ENCODE assay signal across 22 cellular contexts in the genomic region with DNA sequence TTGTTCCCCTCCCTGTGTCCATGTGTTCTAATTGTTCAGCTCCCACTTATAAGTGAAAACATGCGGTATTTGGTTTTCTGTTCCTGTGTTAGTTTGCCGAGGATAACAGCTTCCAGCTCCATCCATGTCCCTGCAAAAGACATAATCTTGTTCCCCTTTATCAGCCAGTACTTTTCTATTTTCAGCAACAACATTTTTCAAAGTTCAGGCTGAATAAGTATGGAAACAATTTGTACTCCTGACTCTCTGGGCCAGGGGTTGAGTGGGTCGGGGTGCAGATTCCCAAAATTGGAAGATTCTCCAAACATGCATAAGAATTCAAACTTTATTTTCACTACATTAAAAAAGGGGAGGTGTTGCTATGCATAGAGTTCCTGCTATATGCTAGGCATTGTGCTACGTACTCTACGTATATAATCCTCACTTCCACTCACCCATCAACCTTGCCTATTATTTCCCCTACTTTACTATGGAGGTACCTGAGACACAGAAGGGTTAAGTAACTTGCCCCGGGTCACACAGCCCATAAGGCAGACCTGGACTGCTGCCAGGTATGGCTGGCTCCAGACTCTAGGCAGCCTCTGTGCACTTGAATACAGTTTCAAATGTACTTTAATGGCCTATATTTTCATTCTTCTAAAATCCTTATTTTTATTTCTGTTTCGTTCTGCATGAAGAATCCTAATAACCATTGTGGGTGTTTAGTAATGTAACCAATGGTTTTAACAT.
"Had no signal": no experiment of that assay in that cellular context is flagged by ENCODE, and none has a peak within 500 bp of the region (broad histone marks: within the 10 kb centered on the region; RNA-seq: fewer than 3 reads in every experiment).

No MANE protein-coding gene starts in this region.

- H3K27me3 Mint-ChIP-seq: activated CD4-positive, alpha-beta T cell treated with anti-CD3 and anti-CD28 coated beads, Interleukin-2, amount 10 ng/mL, durations not matched to agents 24 days and 14 days; activated CD8-positive, alpha-beta memory T cell treated with anti-CD3 and anti-CD28 coated beads, Interleukin-2, amount 10 ng/mL, durations not matched to agents 7 days and 5 days; brain had no signal

- DNase-seq: activated CD4-positive, alpha-beta T cell treated with anti-CD3 and anti-CD28 coated beads, Interleukin-2, amount 10 ng/mL, durations not matched to agents 24 days and 14 days; activated CD4-positive, alpha-beta T cell treated with anti-CD3 and anti-CD28 coated beads, Interleukin-2, amount 50 U/mL, for 48 hours; activated CD8-positive, alpha-beta memory T cell treated with anti-CD3 and anti-CD28 coated beads, Interleukin-2, amount 10 ng/mL, durations not matched to agents 7 days and 5 days; activated effector memory CD4-positive, alpha-beta T cell treated with anti-CD3 and anti-CD28 coated beads, Interleukin-2, amount 50 U/mL, for 16 hours; activated naive CD4-positive, alpha-beta T cell treated with anti-CD3 and anti-CD28 coated beads for 36 hours; activated T-cell treated with anti-CD3 and anti-CD28 coated beads, Interleukin-2, amount 50 U/mL, for 4 hours; amygdala; NCI-H1092; NCI-H1930; NCI-H226; NCI-H526 treated with DMSO at 0.1 percent for 48 hours; NCI-H82; RPMI8226; SHP77 had no signal

- H3K27ac ChIP-seq: KMS-11, SJSA1 had no signal

- H3K4me3 Mint-ChIP-seq: activated CD4-positive, alpha-beta T cell treated with anti-CD3 and anti-CD28 coated beads, Interleukin-2, amount 10 ng/mL, durations not matched to agents 24 days and 14 days; activated CD8-positive, alpha-beta memory T cell treated with anti-CD3 and anti-CD28 coated beads, Interleukin-2, amount 10 ng/mL, durations not matched to agents 7 days and 5 days; activated naive CD4-positive, alpha-beta T cell treated with anti-CD3 and anti-CD28 coated beads for 36 hours; activated naive CD8-positive, alpha-beta T cell; activated T-cell treated with anti-CD3 and anti-CD28 coated beads, Interleukin-2, amount 50 U/mL, for 4 hours; brain; T-helper 1 cell treated with Interleukin-12 subunit alpha and Interleukin-12 subunit beta and Interleukin-4 antibody, amounts not matched to agents 30 μg/mL and 1 μg/mL, for 36 hours had no signal

- H3K9me3 Mint-ChIP-seq: activated CD4-positive, alpha-beta T cell treated with anti-CD3 and anti-CD28 coated beads, Interleukin-2, amount 10 ng/mL, durations not matched to agents 24 days and 14 days; activated naive CD4-positive, alpha-beta T cell treated with anti-CD3 and anti-CD28 coated beads for 36 hours; activated T-cell treated with anti-CD3 and anti-CD28 coated beads, Interleukin-2, amount 50 U/mL, for 4 hours; brain; IgD-negative memory B cell; T-helper 1 cell treated with Interleukin-12 subunit alpha and Interleukin-12 subunit beta and Interleukin-4 antibody, amounts not matched to agents 30 μg/mL and 1 μg/mL, for 36 hours had no signal

- H3K4me1 Mint-ChIP-seq: activated CD4-positive, alpha-beta T cell treated with anti-CD3 and anti-CD28 coated beads, Interleukin-2, amount 10 ng/mL, durations not matched to agents 24 days and 14 days; activated CD8-positive, alpha-beta memory T cell treated with anti-CD3 and anti-CD28 coated beads, Interleukin-2, amount 10 ng/mL, durations not matched to agents 7 days and 5 days; IgD-negative memory B cell had no signal

- ATAC-seq: activated CD4-positive, CD25-positive, alpha-beta regulatory T cell treated with anti-CD3 and anti-CD28 coated beads, Interleukin-2, amount 50 U/mL, for 24 hours; activated CD8-positive, alpha-beta memory T cell treated with anti-CD3 and anti-CD28 coated beads, Interleukin-2, amount 10 ng/mL, durations not matched to agents 7 days and 5 days; activated T-cell treated with anti-CD3 and anti-CD28 coated beads, Interleukin-2, amount 50 U/mL, for 4 hours; Panc1 had no signal

- H3K4me1 ChIP-seq: SJSA1 had no signal

- H3K27me3 ChIP-seq: SJSA1 had no signal

- H3K9me3 ChIP-seq: SJSA1 had no signal

- H3K36me3 ChIP-seq: SJSA1 had no signal

- H3K36me3 Mint-ChIP-seq: activated CD8-positive, alpha-beta memory T cell treated with anti-CD3 and anti-CD28 coated beads, Interleukin-2, amount 10 ng/mL, durations not matched to agents 7 days and 5 days; activated naive CD8-positive, alpha-beta T cell; brain had no signal

- H3K27ac Mint-ChIP-seq: activated CD4-positive, alpha-beta T cell treated with anti-CD3 and anti-CD28 coated beads, Interleukin-2, amount 10 ng/mL, durations not matched to agents 24 days and 14 days; activated CD8-positive, alpha-beta memory T cell treated with anti-CD3 and anti-CD28 coated beads, Interleukin-2, amount 10 ng/mL, durations not matched to agents 7 days and 5 days; activated naive CD4-positive, alpha-beta T cell treated with anti-CD3 and anti-CD28 coated beads for 36 hours; activated naive CD8-positive, alpha-beta T cell; IgD-negative memory B cell; T-helper 1 cell treated with Interleukin-12 subunit alpha and Interleukin-12 subunit beta and Interleukin-4 antibody, amounts not matched to agents 30 μg/mL and 1 μg/mL, for 36 hours had no signal

- H3K4me3 ChIP-seq: SJSA1 had no signal
